ENCODE assay signal across 8 cellular contexts in genomic region chr20:41138527-41139226, GRCh38. TPM values are rescaled to one million over a fixed set of nuclear protein-coding genes. Genes with fewer than 3 reads are reported as not detected.
DNase-seq lines count a peak whose midpoint lies in the region; ATAC-seq and TF ChIP-seq lines count a peak whose summit lies in the region.

No MANE protein-coding gene starts in this region.

- no peaks in the 10 kb centered on the region for H3K27me3 ChIP-seq in AG04450 (ENCODE audit: control insufficient read depth, insufficient read depth, low read length)

- H3K4me3 Mint-ChIP-seq in IgD-negative memory B cell, result peak overlapping the region; percentile 76 to 95 (median 92)

- H3K27me3 Mint-ChIP-seq in IgD-negative memory B cell, result no peaks in the 10 kb centered on the region

- H3K4me3 ChIP-seq in AG04450 (ENCODE audit: low read depth, low read length) (peak overlapping the region; percentile 75), skin epidermis (peak overlapping the region; percentile 67 to 94 (median 84))

- CTCF ChIA-PET in AG04450 (lab: Charles Lee), result interaction anchor here (0.5 to 3.5 kb wide), 6 partner anchors 8 to 432 kb away, joined by 4 to 8 read pairs (median 6); no protein-coding TSS in a partner anchor

- POLR2A ChIA-PET in AG04450 (lab: Yijun Ruan, JAX), result interaction anchor here (0.6 to 1.2 kb wide), 5 partner anchors 11 to 491 kb away, joined by 3 to 5 read pairs (median 3); no protein-coding TSS in a partner anchor

- H3K27ac Mint-ChIP-seq in IgD-negative memory B cell, result peak overlapping the region; percentile 83 to 95 (median 93)
- peak overlapping the region; percentile 93 to 95 for H3K27ac Mint-ChIP-seq in activated naive CD4-positive, alpha-beta T cell treated with anti-CD3 and anti-CD28 coated beads, Interleukin-2, amount 50 U/mL, for 72 hours

- H3K9me3 Mint-ChIP-seq in IgD-negative memory B cell, result no peaks in the 10 kb centered on the region
- H3K9me3 Mint-ChIP-seq in activated naive CD4-positive, alpha-beta T cell treated with anti-CD3 and anti-CD28 coated beads, Interleukin-2, amount 50 U/mL, for 72 hours, result no peaks in the 10 kb centered on the region

- no peaks in the 10 kb centered on the region for H3K36me3 Mint-ChIP-seq in IgD-negative memory B cell
- peaks cover 23 to 40% of the 10 kb centered on the region in 2 donors for H3K36me3 Mint-ChIP-seq in activated naive CD4-positive, alpha-beta T cell treated with anti-CD3 and anti-CD28 coated beads, Interleukin-2, amount 50 U/mL, for 72 hours

- peak in 1 of 2 donors; percentile 11 for ATAC-seq in activated naive CD4-positive, alpha-beta T cell treated with anti-CD3 and anti-CD28 coated beads, Interleukin-2, amount 50 U/mL, for 72 hours
- ATAC-seq in HG03354 (IDR thresholded peaks at IDR 0.05; ENCODE audit: poor library complexity, severe bottlenecking, unreplicated experiment), result no peak
- ATAC-seq in GM21576 (IDR thresholded peaks at IDR 0.05; ENCODE audit: unreplicated experiment), result no peak
- ATAC-seq in HG03097 (IDR thresholded peaks at IDR 0.05; ENCODE audit: low FRiP score, unreplicated experiment), result no peak

- H3K9me3 ChIP-seq in AG04450 (ENCODE audit: control insufficient read depth, insufficient read depth, low read length), result no peaks in the 10 kb centered on the region; the same call in 1 of the 2 replicates

- no peak for DNase-seq in AG04450 (ENCODE audit: low read depth, low spot score)
- DNase-seq in activated naive CD4-positive, alpha-beta T cell treated with anti-CD3 and anti-CD28 coated beads, Interleukin-2, amount 50 U/mL, for 72 hours (ENCODE audit: low spot score in 2 of 2), result peak; percentile 34 to 67
- DNase-seq in hepatic stellate cell (ENCODE audit: low spot score), result peak; percentile 34

- no peak for TF ChIP-seq CTCF in AG04450 (IDR thresholded peaks at IDR 0.05; ENCODE audit: low read depth, low read length)

- H3K4me1 Mint-ChIP-seq in IgD-negative memory B cell, result peaks cover 48 to 57% (median 53%) of the 10 kb centered on the region in 3 donors

- H3K27ac ChIP-seq in AG04450 (ENCODE audit: low read depth, low read length), result peak overlapping the region; percentile 78
- peak overlapping the region; percentile 35 to 97 (median 95) for H3K27ac ChIP-seq in skin epidermis

RNA-seq across cellular contexts. Expression of gene PLCG1, which starts 1.3 kb away (rescaled TPM):
- polyA plus RNA-seq in AG04450 (2011; rRNA removed) (54.6 and 71.8 TPM in 2 replicates), IgD-negative memory B cell (12.8 TPM)
- polyA minus RNA-seq in AG04450 (2011; rRNA and poly(A)+ RNA removed), result 102 and 122 TPM in 2 replicates
- total RNA-seq in activated naive CD4-positive, alpha-beta T cell treated with anti-CD3 and anti-CD28 coated beads, Interleukin-2, amount 50 U/mL, for 72 hours, result 100 to 1,000 TPM; 153 to 348 TPM
